1 cellular context compared by ENCODE assay signal in the genomic region with DNA sequence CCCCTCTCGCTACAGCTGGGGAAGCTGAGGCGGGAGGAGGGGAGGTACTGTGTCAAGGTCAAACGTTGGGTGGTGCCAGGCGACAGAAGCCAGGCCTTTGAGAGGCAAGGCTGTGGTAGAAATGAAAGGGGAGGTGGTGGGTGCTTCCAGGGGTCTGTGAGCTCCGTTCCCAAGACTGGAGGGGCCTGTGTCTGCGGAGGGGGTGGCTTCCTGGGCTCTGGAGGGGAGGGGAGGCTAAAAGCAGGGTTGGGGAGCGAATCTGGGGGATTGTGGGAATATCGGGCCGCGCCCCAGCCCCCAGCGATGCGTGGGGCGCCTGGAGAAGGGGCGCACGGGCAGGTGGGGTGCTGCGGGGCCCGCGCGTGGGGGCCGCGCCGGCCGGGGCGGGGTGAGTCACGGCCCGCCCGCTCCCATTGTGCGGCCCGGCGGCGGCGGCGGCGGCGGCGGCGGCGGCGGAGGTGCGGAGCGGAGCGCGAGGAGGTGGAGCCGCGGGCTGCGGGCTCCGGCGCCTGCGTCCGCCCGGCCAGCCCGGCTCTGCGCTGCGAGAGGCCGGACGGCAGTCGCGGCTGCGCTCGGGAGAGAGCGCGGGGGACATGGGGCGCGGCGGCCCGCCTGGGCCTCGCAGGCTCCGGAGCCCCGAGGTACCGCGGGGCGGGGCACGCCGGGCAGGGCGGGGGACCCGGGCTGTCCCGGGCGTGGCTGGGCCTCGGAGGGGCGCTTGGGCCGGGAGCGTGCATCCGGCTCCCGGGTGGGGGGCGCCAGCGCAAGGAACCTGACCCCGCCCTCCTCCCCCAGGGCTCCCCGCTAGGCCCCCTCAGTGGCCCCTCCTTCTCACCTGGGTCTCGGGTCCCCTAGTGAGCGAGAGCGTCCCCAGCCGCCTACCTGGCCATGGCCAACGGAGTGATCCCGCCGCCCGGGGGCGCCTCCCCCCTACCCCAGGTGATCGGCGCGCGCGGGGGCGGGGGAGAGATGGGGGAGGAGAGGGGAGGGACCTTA.
TF ChIP-seq lines count a peak whose summit lies in the region.

SLC4A3 (plus strand) TSS at position 526 of the 996 bp plus-strand sequence; CDS start at position 889, 363 bp downstream.

TF ChIP-seq in HEK293, 187 proteins besides CTCF, POLR2A, EP300 and RAD21 (continued from another document):
- TF ChIP-seq SCRT1 (tag by site-specific recombination; IDR thresholded peaks at IDR 0.05; ENCODE audit: borderline replicate concordance), result no peak
- TF ChIP-seq HOXD13 (CRISPR knock-in tag; IDR thresholded peaks at IDR 0.05; ENCODE audit: borderline replicate concordance), result no peak
- TF ChIP-seq ZNF776 (tag by site-specific recombination; IDR thresholded peaks at IDR 0.05; ENCODE audit: borderline replicate concordance), result no peak
- no peak for TF ChIP-seq ZSCAN30 (tag by site-specific recombination; IDR thresholded peaks at IDR 0.05)
- TF ChIP-seq ZNF423 (tag by site-specific recombination; IDR thresholded peaks at IDR 0.05), result no peak
- 0 out of 2 replicates have a peak, but pooled peaks have one; percentile 2 for TF ChIP-seq ZNF677 (tag by site-specific recombination; IDR thresholded peaks at IDR 0.05)
- TF ChIP-seq KLF16 (tag by site-specific recombination; IDR thresholded peaks at IDR 0.05), result no peak
- no peak for TF ChIP-seq PRDM6 (tag by site-specific recombination; IDR thresholded peaks at IDR 0.05)
- no peak for TF ChIP-seq ZEB2 (tag by site-specific recombination; IDR thresholded peaks at IDR 0.05)
- no peak for TF ChIP-seq ZNF510 (tag by site-specific recombination; IDR thresholded peaks at IDR 0.05; ENCODE audit: insufficient replicate concordance)
- TF ChIP-seq ZNF394 (tag by site-specific recombination; IDR thresholded peaks at IDR 0.05; ENCODE audit: borderline replicate concordance), result no peak
- TF ChIP-seq, protein P1, sequence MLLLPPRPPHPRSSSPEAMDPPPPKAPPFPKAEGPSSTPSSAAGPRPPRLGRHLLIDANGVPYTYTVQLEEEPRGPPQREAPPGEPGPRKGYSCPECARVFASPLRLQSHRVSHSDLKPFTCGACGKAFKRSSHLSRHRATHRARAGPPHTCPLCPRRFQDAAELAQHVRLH (tag by site-specific recombination; IDR thresholded peaks at IDR 0.05), result no peak
- TF ChIP-seq ZNF791 (tag by site-specific recombination; IDR thresholded peaks at IDR 0.05), result no peak
- TF ChIP-seq ZNF596 (tag by site-specific recombination; IDR thresholded peaks at IDR 0.05), result no peak
- no peak for TF ChIP-seq HOXC10 (CRISPR knock-in tag; IDR thresholded peaks at IDR 0.05)
- TF ChIP-seq SCRT2 (tag by site-specific recombination; IDR thresholded peaks at IDR 0.05), result no peak
- TF ChIP-seq ZNF155 (tag by site-specific recombination; IDR thresholded peaks at IDR 0.05), result no peak
- no peak for TF ChIP-seq MZF1 (tag by site-specific recombination; IDR thresholded peaks at IDR 0.05; ENCODE audit: borderline replicate concordance)
- peak; percentile 63 for TF ChIP-seq PATZ1 (tag by site-specific recombination; IDR thresholded peaks at IDR 0.05)
- no peak for TF ChIP-seq MEIS1 (CRISPR knock-in tag; IDR thresholded peaks at IDR 0.05; ENCODE audit: borderline replicate concordance)
- TF ChIP-seq ZNF248 (tag by site-specific recombination; IDR thresholded peaks at IDR 0.05), result no peak
- no peak for TF ChIP-seq ZNF518A (tag by site-specific recombination; conservative IDR thresholded peaks at IDR 0.05; ENCODE audit: low read depth)
- TF ChIP-seq SP2 (tag by site-specific recombination; IDR thresholded peaks at IDR 0.05), result peak; percentile 33; the same call in 1 of the 2 replicates
- TF ChIP-seq ZNF792 (tag by site-specific recombination; IDR thresholded peaks at IDR 0.05), result no peak
- TF ChIP-seq ZNF830 (tag by site-specific recombination; IDR thresholded peaks at IDR 0.05; ENCODE audit: low read depth), result no peak
- TF ChIP-seq ZNF175 (tag by site-specific recombination; IDR thresholded peaks at IDR 0.05), result no peak
- TF ChIP-seq ZNF658 (tag by site-specific recombination; IDR thresholded peaks at IDR 0.05), result no peak
- TF ChIP-seq OVOL3 (tag by site-specific recombination; IDR thresholded peaks at IDR 0.05), result no peak
- TF ChIP-seq, protein P2, sequence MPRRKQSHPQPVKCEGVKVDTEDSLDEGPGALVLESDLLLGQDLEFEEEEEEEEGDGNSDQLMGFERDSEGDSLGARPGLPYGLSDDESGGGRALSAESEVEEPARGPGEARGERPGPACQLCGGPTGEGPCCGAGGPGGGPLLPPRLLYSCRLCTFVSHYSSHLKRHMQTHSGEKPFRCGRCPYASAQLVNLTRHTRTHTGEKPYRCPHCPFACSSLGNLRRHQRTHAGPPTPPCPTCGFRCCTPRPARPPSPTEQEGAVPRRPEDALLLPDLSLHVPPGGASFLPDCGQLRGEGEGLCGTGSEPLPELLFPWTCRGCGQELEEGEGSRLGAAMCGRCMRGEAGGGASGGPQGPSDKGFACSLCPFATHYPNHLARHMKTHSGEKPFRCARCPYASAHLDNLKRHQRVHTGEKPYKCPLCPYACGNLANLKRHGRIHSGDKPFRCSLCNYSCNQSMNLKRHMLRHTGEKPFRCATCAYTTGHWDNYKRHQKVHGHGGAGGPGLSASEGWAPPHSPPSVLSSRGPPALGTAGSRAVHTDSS (tag by site-specific recombination; IDR thresholded peaks at IDR 0.05), result no peak
- peak; percentile 55 for TF ChIP-seq ZIC2 (tag by site-specific recombination; IDR thresholded peaks at IDR 0.05)
- no peak for TF ChIP-seq ELK4 (IDR thresholded peaks at IDR 0.05; ENCODE audit: borderline replicate concordance, low read depth, low read length)
- TF ChIP-seq ZNF24 (tag by site-specific recombination; IDR thresholded peaks at IDR 0.05), result no peak
- TF ChIP-seq GLIS1 (tag by site-specific recombination; IDR thresholded peaks at IDR 0.05), result peak; percentile 97
- TF ChIP-seq ZSCAN16 (tag by site-specific recombination; IDR thresholded peaks at IDR 0.05), result no peak
- peak; percentile 16; the same call in 1 of the 2 replicates for TF ChIP-seq ZBTB20 (tag by site-specific recombination; IDR thresholded peaks at IDR 0.05)
